Comparison of ENCODE assay signal across 11 cellular contexts in the genomic region with DNA sequence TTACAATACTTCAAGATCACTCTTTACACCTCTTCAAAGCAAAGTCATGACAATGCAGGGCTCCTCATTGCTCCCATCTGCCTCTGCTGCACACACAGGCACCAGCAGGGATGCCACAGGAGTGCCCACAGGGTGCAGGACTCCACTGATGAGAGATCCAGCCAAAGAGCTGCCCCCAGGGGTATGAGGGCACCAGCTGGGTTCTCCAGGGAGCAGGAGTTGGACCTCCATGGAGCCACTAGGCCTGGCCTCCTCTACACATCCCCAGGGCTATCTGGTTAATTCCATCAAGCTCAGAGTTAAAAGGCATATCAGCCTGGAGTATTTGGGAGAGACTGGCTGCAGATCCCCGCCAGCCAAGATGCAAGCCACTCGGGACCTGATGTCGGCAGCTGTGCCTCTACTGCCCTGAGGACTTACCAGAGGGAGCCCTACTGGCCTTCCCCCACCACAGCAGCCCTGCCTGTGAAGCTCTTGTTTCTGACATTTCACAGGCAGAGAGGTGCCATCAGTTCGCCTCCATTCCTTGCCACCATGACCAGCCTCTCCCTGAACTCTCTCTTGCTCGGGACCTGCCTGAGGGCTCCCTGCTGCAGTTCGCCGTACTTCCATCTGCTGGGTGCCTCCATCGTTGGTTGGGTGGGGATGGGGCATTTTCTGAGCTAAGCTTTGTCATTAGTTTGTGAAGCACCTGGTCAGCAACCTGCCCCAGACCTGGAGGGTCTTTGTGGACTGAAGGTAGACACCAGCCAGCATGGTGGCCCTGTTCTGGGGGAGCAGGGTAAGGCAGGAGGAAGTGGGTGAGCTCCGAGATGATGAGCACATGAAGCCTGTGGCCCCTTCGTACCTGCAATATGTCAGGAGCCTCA. TPM values are rescaled to one million over a fixed set of nuclear protein-coding genes. Genes with fewer than 3 reads are reported as not detected.
DNase-seq lines count a peak whose midpoint lies in the region; ATAC-seq, FAIRE-seq and TF ChIP-seq lines count a peak whose summit lies in the region.
"Had no signal": no experiment of that assay in that cellular context is flagged by ENCODE, and none has a peak within 500 bp of the region (broad histone marks: within the 10 kb centered on the region; RNA-seq: fewer than 3 reads in every experiment).

No MANE protein-coding gene starts in this region.

- TF ChIP-seq EP300 in HepG2 (IDR thresholded peaks at IDR 0.05; ENCODE audit: low read depth in 2 of 2, low read length in 2 of 2), result no peak
- no peak for TF ChIP-seq EP300 in HepG2 (CRISPR knock-in tag; IDR thresholded peaks at IDR 0.05; ENCODE audit: borderline replicate concordance)

- H3K36me3 ChIP-seq in liver (ENCODE audit: control insufficient read depth in 4 of 4, insufficient read depth in 3 of 4, low read depth in 1 of 4, low read length in 3 of 4) (peaks cover 0 to 9% (median 0%) of the 10 kb centered on the region in 4 donors), HepG2 (replicated peaks in 1 of 2; ENCODE audit: control insufficient read depth in 1 of 2, insufficient read depth in 2 of 2, low read length in 2 of 2) (no peaks in the 10 kb centered on the region; a peak in 2 of 5 replicates)

- H3K4me1 Mint-ChIP-seq in chondrocyte (ENCODE audit: low read depth) (peaks cover 80% of the 10 kb centered on the region), nephron (peaks cover 90% of the 10 kb centered on the region)

- H3K9me3 ChIP-seq in liver (ENCODE audit: control insufficient read depth in 4 of 4, low read length in 3 of 4) (no peaks in the 10 kb centered on the region), HepG2 (ENCODE audit: low read length) (no peaks in the 10 kb centered on the region)
- H3K9me3 ChIP-seq: body of pancreas had no signal

- intact Hi-C loops in HepG2 (cut with micrococcal nuclease; ENCODE audit: unreplicated experiment), result no loop called here

- no peaks in the 10 kb centered on the region for H4K20me1 ChIP-seq in HepG2 (ENCODE audit: insufficient read depth, low read length)

- POLR2A ChIA-PET in HepG2 (lab: Yijun Ruan, JAX), result interaction anchor here (1.1 to 7.0 kb wide), 3 partner anchors 9 to 32 kb away, joined by 4 to 121 read pairs (median 72); a partner anchor contains a TSS

- H3K4me3 Mint-ChIP-seq in chondrocyte (ENCODE audit: unreplicated experiment) (no peak overlapping the region), nephron (peak overlapping the region in 1 of 3 experiments; percentile 53)

- no peaks in the 10 kb centered on the region for H3K79me2 ChIP-seq in HepG2 (ENCODE audit: insufficient read depth, low read length)

- TF ChIP-seq RAD21 in liver (IDR thresholded peaks at IDR 0.05) (no peak), HepG2 (CRISPR knock-in tag; IDR thresholded peaks at IDR 0.05) (no peak)

- no peak for FAIRE-seq in HepG2 (lab: Jason Lieb, UNC)

- H3K4me3 ChIP-seq in liver (ENCODE audit: low read depth in 1 of 3, low read length in 3 of 3), result no peak overlapping the region
- no peak overlapping the region for H3K4me3 ChIP-seq in HepG2 (replicated peaks in 1 of 3; ENCODE audit: insufficient read depth in 1 of 3, low read depth in 2 of 3, low read length in 3 of 3)
- H3K4me3 ChIP-seq: body of pancreas had no signal

- H3K9ac ChIP-seq in liver (ENCODE audit: low read depth in 1 of 2, low read length in 2 of 2), result no peak overlapping the region
- no peak overlapping the region for H3K9ac ChIP-seq in HepG2 (ENCODE audit: insufficient read depth, low read depth, low read length)

- in situ Hi-C loops in HepG2 (cut with HindIII; ENCODE audit: extremely low pct_ligation_motif_present, low pct_unique_long_range_greater_than_20kb), result no loop called here

- no peaks in the 10 kb centered on the region for H3K27me3 ChIP-seq in liver (ENCODE audit: control insufficient read depth in 4 of 4, insufficient read depth in 4 of 4, low read length in 3 of 4)
- H3K27me3 ChIP-seq in HepG2 (ENCODE audit: control insufficient read depth in 1 of 2, insufficient read depth in 2 of 2, low read length in 2 of 2), result no peaks in the 10 kb centered on the region
- H3K27me3 ChIP-seq: body of pancreas had no signal

- H3K27me3 Mint-ChIP-seq in chondrocyte (ENCODE audit: low read depth), result no peaks in the 10 kb centered on the region
- H3K27me3 Mint-ChIP-seq in nephron (ENCODE audit: low read depth), result no peaks in the 10 kb centered on the region

- no peaks in the 10 kb centered on the region for H3K36me3 Mint-ChIP-seq in chondrocyte (ENCODE audit: low read depth)
- H3K36me3 Mint-ChIP-seq in nephron (ENCODE audit: low read depth), result peaks cover 14% of the 10 kb centered on the region

- H3K27ac Mint-ChIP-seq in chondrocyte (ENCODE audit: unreplicated experiment) (peak overlapping the region; percentile 80), nephron (peak overlapping the region; percentile 97 to 100 (median 100))

- TF ChIP-seq CTCF in liver (IDR thresholded peaks at IDR 0.05; ENCODE audit: low read depth, low read length, missing input control) (no peak), HepG2 (CRISPR knock-in tag; IDR thresholded peaks at IDR 0.05) (no peak), chondrocyte (IDR thresholded peaks at IDR 0.05) (no peak), nephron (IDR thresholded peaks at IDR 0.05; ENCODE audit: unreplicated experiment in 3 of 3) (no peak), GM20000 (IDR thresholded peaks at IDR 0.05; ENCODE audit: extremely low read depth, missing control alignments) (no peak)

- 90% methylated on average over 10 of the region's 10 CpGs for WGBS in liver
- WGBS in HepG2 (ENCODE audit: low lambda C conversion rate), result 95% methylated on average over 10 of the region's 10 CpGs

- H3K4me2 ChIP-seq in HepG2 (ENCODE audit: low read depth, low read length), result no peak overlapping the region

- peak overlapping the region; percentile 47 to 51 for H3K27ac ChIP-seq in liver (ENCODE audit: low read depth in 1 of 2, low read length in 2 of 2)
- H3K27ac ChIP-seq in HepG2 (ENCODE audit: extremely low read length, insufficient read depth, low read length), result no peak overlapping the region

- no peaks in the 10 kb centered on the region for H3K9me3 Mint-ChIP-seq in chondrocyte (ENCODE audit: low read depth)
- H3K9me3 Mint-ChIP-seq in nephron, result no peaks in the 10 kb centered on the region

- H3K4me1 ChIP-seq in liver (ENCODE audit: control insufficient read depth in 4 of 4, insufficient read depth in 4 of 4, low read length in 3 of 4) (peaks cover 15 to 28% (median 19%) of the 10 kb centered on the region in 4 donors), HepG2 (ENCODE audit: insufficient read depth, low read length) (peaks cover 75% of the 10 kb centered on the region)

- DNase-seq in HepG2 (ENCODE audit: low spot score) (no peak), chondrocyte (ENCODE audit: low spot score) (peak; percentile 73), NCI-H1048 (lab: John Stamatoyannopoulos, UW) (no peak), GM20000 (ENCODE audit: low spot score) (no peak), DMS 273 treated with DMSO at 0.1 percent for 48 hours (lab: John Stamatoyannopoulos, UW) (no peak), NK-92 (lab: John Stamatoyannopoulos, UW; ENCODE audit: unreplicated experiment) (no peak)
- DNase-seq: body of pancreas, NCI-H524 treated with DMSO at 0.1 percent for 48 hours, retina had no signal

- TF ChIP-seq POLR2A in HepG2 (IDR thresholded peaks at IDR 0.05; ENCODE audit: insufficient read depth in 1 of 2, low read depth in 2 of 2, low read length in 2 of 2), result no peak

- no peak for ATAC-seq in HepG2
- ATAC-seq: body of pancreas had no signal

- CTCF ChIA-PET in HepG2 (lab: Yijun Ruan, JAX; ENCODE audit: low intra/inter-chr PET ratio, low total read pairs), result no interaction called here

- no TSS peak for BruUV-seq in HepG2 (replicated peaks; lab: Mats Ljungman, UMichigan)

- no peak overlapping the region for H2AFZ ChIP-seq in HepG2 (ENCODE audit: low read length)

TF ChIP-seq in HepG2, 621 proteins besides CTCF, POLR2A, EP300 and RAD21:
- TF ChIP-seq, protein P1, sequence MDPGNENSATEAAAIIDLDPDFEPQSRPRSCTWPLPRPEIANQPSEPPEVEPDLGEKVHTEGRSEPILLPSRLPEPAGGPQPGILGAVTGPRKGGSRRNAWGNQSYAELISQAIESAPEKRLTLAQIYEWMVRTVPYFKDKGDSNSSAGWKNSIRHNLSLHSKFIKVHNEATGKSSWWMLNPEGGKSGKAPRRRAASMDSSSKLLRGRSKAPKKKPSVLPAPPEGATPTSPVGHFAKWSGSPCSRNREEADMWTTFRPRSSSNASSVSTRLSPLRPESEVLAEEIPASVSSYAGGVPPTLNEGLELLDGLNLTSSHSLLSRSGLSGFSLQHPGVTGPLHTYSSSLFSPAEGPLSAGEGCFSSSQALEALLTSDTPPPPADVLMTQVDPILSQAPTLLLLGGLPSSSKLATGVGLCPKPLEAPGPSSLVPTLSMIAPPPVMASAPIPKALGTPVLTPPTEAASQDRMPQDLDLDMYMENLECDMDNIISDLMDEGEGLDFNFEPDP (CRISPR knock-in tag; conservative IDR thresholded peaks at IDR 0.05), result no peak
- TF ChIP-seq GFI1 (CRISPR knock-in tag; IDR thresholded peaks at IDR 0.05; ENCODE audit: borderline replicate concordance) (no peak), IKZF1 (IDR thresholded peaks at IDR 0.05) (no peak)
TF ChIP-seq in HepG2: peak in this region for 0.

RNA-seq across cellular contexts. Expression of a gene that starts 12.5 kb away (rescaled TPM):
- total RNA-seq in liver (10 to 100 TPM; 21.8 to 39.5 TPM), HepG2 (2016; rRNA removed; fragmentation: Illumina TruSeq; extraction: Trizol) (38.9 and 39.8 TPM in 2 replicates), chondrocyte (40.3 to 74.4 TPM (median 66.8 TPM) in 3 replicates)
- polyA plus RNA-seq in liver (10 to 100 TPM; 15.8 to 45.3 TPM), HepG2 (2011; rRNA removed) (66.5 and 84.1 TPM in 2 replicates)
- total RNA-seq in HepG2 (2016; cell fraction: cytosol; rRNA removed; fragmentation: Illumina TruSeq; extraction: Trizol; ENCODE audit: low read depth), result 13.4 and 13.6 TPM in 2 replicates
- 33.2 and 39.7 TPM in 2 replicates for total RNA-seq in HepG2 (2016; cell fraction: insoluble cytoplasmic fraction; rRNA removed; fragmentation: Illumina TruSeq; extraction: Trizol)
- 49.9 and 53.6 TPM in 2 replicates for total RNA-seq in HepG2 (2016; cell fraction: membrane; rRNA removed; fragmentation: Illumina TruSeq; extraction: Trizol)
- total RNA-seq in HepG2 (2016; cell fraction: nucleus; rRNA removed; fragmentation: Illumina TruSeq; extraction: Trizol), result 21.9 and 30.8 TPM in 2 replicates
- polyA plus RNA-seq in HepG2 (2011; cell fraction: cytosol; rRNA removed), result 62.9 and 70.1 TPM in 2 replicates
- polyA plus RNA-seq in HepG2 (2011; cell fraction: nucleus; rRNA removed), result 86.9 and 92.0 TPM in 2 replicates
- polyA plus RNA-seq in HepG2 (2012), result 98.0 and 117 TPM in 2 replicates
- polyA plus RNA-seq in HepG2 (2016; cell fraction: cytosol; fragmentation: Illumina TruSeq; extraction: Trizol; ENCODE audit: low read depth), result 18.4 and 21.2 TPM in 2 replicates
- 51.6 and 70.7 TPM in 2 replicates for polyA plus RNA-seq in HepG2 (2016; cell fraction: insoluble cytoplasmic fraction; fragmentation: Illumina TruSeq; extraction: Trizol; ENCODE audit: low read depth)
- polyA plus RNA-seq in HepG2 (2016; cell fraction: membrane; fragmentation: Illumina TruSeq; extraction: Trizol; ENCODE audit: low read depth), result 57.9 and 63.0 TPM in 2 replicates
- 63.9 and 73.5 TPM in 2 replicates for polyA plus RNA-seq in HepG2 (2016; cell fraction: nucleus; fragmentation: Illumina TruSeq; extraction: Trizol; ENCODE audit: insufficient read depth, low read depth)
- polyA minus RNA-seq in HepG2 (2011; rRNA and poly(A)+ RNA removed; ENCODE audit: low replicate concordance), result 23.8 and 82.1 TPM in 2 replicates
- polyA minus RNA-seq in HepG2 (2011; cell fraction: cytosol; rRNA and poly(A)+ RNA removed), result 41.1 and 48.2 TPM in 2 replicates
- 36.6 and 46.0 TPM in 2 replicates for polyA minus RNA-seq in HepG2 (2011; cell fraction: nucleus; rRNA and poly(A)+ RNA removed)
